In genomic region chr19:38519168-38519567, GRCh38 we compare ENCODE assay signal across 1 cellular context.
TF ChIP-seq lines count a peak whose summit lies in the region.

No MANE protein-coding gene starts in this region.

TF ChIP-seq in H1, 55 proteins besides CTCF, POLR2A, EP300 and RAD21 (continued from another document):
- no peak for TF ChIP-seq USF2 (IDR thresholded peaks at IDR 0.05; ENCODE audit: low read length)
- no peak for TF ChIP-seq POLR2AphosphoS5 (IDR thresholded peaks at IDR 0.05; ENCODE audit: low read depth, low read length)
- TF ChIP-seq CBX8 (IDR thresholded peaks at IDR 0.05; ENCODE audit: borderline replicate concordance, low read depth, low read length), result no peak
- TF ChIP-seq BRCA1 (IDR thresholded peaks at IDR 0.05; ENCODE audit: low read depth, low read length), result no peak
- no peak for TF ChIP-seq SIN3A (conservative IDR thresholded peaks at IDR 0.05 in 1 of 2, IDR thresholded peaks at IDR 0.05 in 1 of 2; ENCODE audit: low read depth in 1 of 2, low read length in 2 of 2)
- TF ChIP-seq EZH2 (IDR thresholded peaks at IDR 0.05; ENCODE audit: low read depth, low read length, severe bottlenecking), result no peak
- no peak for TF ChIP-seq SP2 (IDR thresholded peaks at IDR 0.05; ENCODE audit: low read length)
- no peak for TF ChIP-seq CHD7 (IDR thresholded peaks at IDR 0.05; ENCODE audit: insufficient replicate concordance, low read length)
- no peak for TF ChIP-seq BCL11A (IDR thresholded peaks at IDR 0.05; ENCODE audit: low read depth in 2 of 2, low read length in 2 of 2)
- TF ChIP-seq CBX5 (IDR thresholded peaks at IDR 0.05; ENCODE audit: low read depth, low read length), result no peak
- no peak for TF ChIP-seq CTBP2 (IDR thresholded peaks at IDR 0.05; ENCODE audit: borderline replicate concordance, insufficient read depth, insufficient read length, low read length)
- no peak for TF ChIP-seq BACH1 (IDR thresholded peaks at IDR 0.05; ENCODE audit: low read length)
- TF ChIP-seq ATF2 (IDR thresholded peaks at IDR 0.05; ENCODE audit: low read length), result no peak
- TF ChIP-seq SIX5 (IDR thresholded peaks at IDR 0.05; ENCODE audit: low read depth, low read length), result no peak
- no peak for TF ChIP-seq PHF8 (conservative IDR thresholded peaks at IDR 0.05; ENCODE audit: low read depth, low read length)
